Comparison of ENCODE assay signal across 17 cellular contexts in genomic region chr2:237749961-237750360, GRCh38.
"Had no signal": no experiment of that assay in that cellular context is flagged by ENCODE, and none has a peak within 500 bp of the region (broad histone marks: within the 10 kb centered on the region; RNA-seq: fewer than 3 reads in every experiment).

No MANE protein-coding gene starts in this region.

- H3K27ac Mint-ChIP-seq: activated naive CD8-positive, alpha-beta T cell; brain; nephron; stimulated activated naive CD8-positive, alpha-beta T cell treated with anti-CD3 and anti-CD28 coated beads, Interleukin-15, Interleukin-2, amounts not matched to agents 100 ng/mL and 50 ng/mL, for 24 hours had no signal

- DNase-seq: activated CD4-positive, CD25-positive, alpha-beta regulatory T cell treated with anti-CD3 and anti-CD28 coated beads, Interleukin-2, amount 50 U/mL, for 72 hours; left ventricle myocardium inferior; mesendoderm; right lobe of liver; stimulated activated CD4-positive, alpha-beta T cell treated with anti-CD3 and anti-CD28 coated beads, Interleukin-4, amount 100 ng/mL, for 1 hour; T-helper 1 cell; T1000; trophoblast cell; WERI-Rb-1 had no signal

- H3K9me3 ChIP-seq: ascending aorta, left ventricle myocardium inferior, right lobe of liver, thoracic aorta had no signal

- H3K9me3 Mint-ChIP-seq: brain; nephron; stimulated activated naive CD8-positive, alpha-beta T cell treated with anti-CD3 and anti-CD28 coated beads, Interleukin-15, Interleukin-2, amounts not matched to agents 100 ng/mL and 50 ng/mL, for 24 hours had no signal

- ATAC-seq: right lobe of liver had no signal

- H3K4me3 Mint-ChIP-seq: activated naive CD8-positive, alpha-beta T cell; brain; nephron; stimulated activated naive CD8-positive, alpha-beta T cell treated with anti-CD3 and anti-CD28 coated beads, Interleukin-15, Interleukin-2, amounts not matched to agents 100 ng/mL and 50 ng/mL, for 24 hours had no signal

- H3K27ac ChIP-seq: ascending aorta, epithelial cell of prostate, left ventricle myocardium inferior, right lobe of liver, thoracic aorta, WERI-Rb-1 had no signal

- H3K27me3 Mint-ChIP-seq: activated naive CD8-positive, alpha-beta T cell; brain; progenitor cell of endocrine pancreas; stimulated activated naive CD8-positive, alpha-beta T cell treated with anti-CD3 and anti-CD28 coated beads, Interleukin-15, Interleukin-2, amounts not matched to agents 100 ng/mL and 50 ng/mL, for 24 hours had no signal

- H3K27me3 ChIP-seq: ascending aorta, right lobe of liver had no signal
